Comparison of ENCODE assay signal across 11 cellular contexts in the genomic region with DNA sequence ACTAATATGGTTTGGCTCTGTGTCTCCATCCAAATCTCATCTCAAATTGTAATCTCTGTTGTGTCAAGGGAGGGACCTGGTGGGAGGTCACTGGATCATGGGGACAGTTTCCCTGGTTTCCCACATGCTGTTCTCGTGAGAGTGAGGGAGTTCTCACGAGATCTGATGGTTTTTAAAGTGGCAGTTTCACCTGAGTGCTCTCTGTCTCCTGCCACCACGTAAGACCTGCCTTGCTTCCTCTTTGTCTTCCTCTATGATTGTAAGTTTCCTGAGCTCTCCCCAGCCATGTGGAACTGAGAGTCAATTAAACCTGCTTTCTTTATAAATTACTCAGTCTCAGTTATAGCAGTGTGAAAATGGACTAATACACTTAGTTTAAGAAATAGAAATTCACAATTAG.
DNase-seq lines count a peak whose midpoint lies in the region; ATAC-seq and TF ChIP-seq lines count a peak whose summit lies in the region.
"Had no signal": no experiment of that assay in that cellular context is flagged by ENCODE, and none has a peak within 500 bp of the region (broad histone marks: within the 10 kb centered on the region; RNA-seq: fewer than 3 reads in every experiment).

No MANE protein-coding gene starts in this region.

- H3K36me3 Mint-ChIP-seq in natural killer cell, result no peaks in the 10 kb centered on the region

- no peaks in the 10 kb centered on the region for H3K9me2 ChIP-seq in DOHH2 (replicated peaks; ENCODE audit: control insufficient read depth, low read length)

- peaks cover 11% of the 10 kb centered on the region for H3K4me1 ChIP-seq in DOHH2 (ENCODE audit: control insufficient read depth, low read length)
- H3K4me1 ChIP-seq: BE2C had no signal

- no peaks in the 10 kb centered on the region for H3K36me3 ChIP-seq in DOHH2 (ENCODE audit: control insufficient read depth, low read length)
- H3K36me3 ChIP-seq: BE2C had no signal

- intact Hi-C loops in natural killer cell (cut with micrococcal nuclease), result no loop called here

- no peak overlapping the region for H3K4me3 Mint-ChIP-seq in natural killer cell

- H3K27me3 Mint-ChIP-seq in natural killer cell (ENCODE audit: low read depth in 2 of 2), result peaks cover 2 to 17% of the 10 kb centered on the region in 2 donors

- no peaks in the 10 kb centered on the region for H3F3A ChIP-seq in DOHH2 (ENCODE audit: control insufficient read depth, insufficient read depth)

- no peak overlapping the region for H3K27ac Mint-ChIP-seq in natural killer cell

- H4K20me1 ChIP-seq in DOHH2 (ENCODE audit: control insufficient read depth, insufficient read depth, low read depth, low read length), result no peaks in the 10 kb centered on the region

- H3K9me3 Mint-ChIP-seq in natural killer cell, result no peaks in the 10 kb centered on the region

- DNase-seq in NCI-H2107 (lab: John Stamatoyannopoulos, UW) (peak; percentile 15), T-helper 1 cell (no peak), natural killer cell (no peak), GM03348 (ENCODE audit: low spot score) (no peak), GDM1 (lab: John Stamatoyannopoulos, UW) (no peak)
- DNase-seq: activated CD4-positive, alpha-beta T cell treated with anti-CD3 and anti-CD28 coated beads for 4 hours; BE2C; Kasumi-1 had no signal

- no peaks in the 10 kb centered on the region for H3K27me3 ChIP-seq in DOHH2 (ENCODE audit: control insufficient read depth, low read length)
- H3K27me3 ChIP-seq: BE2C had no signal

- peak overlapping the region; percentile 54 for H3K4me2 ChIP-seq in DOHH2 (ENCODE audit: low read length)

- H3K4me3 ChIP-seq in DOHH2 (ENCODE audit: low read length), result peak overlapping the region; percentile 27

- peak; percentile 97 for ATAC-seq in GM19395 (IDR thresholded peaks at IDR 0.05; ENCODE audit: unreplicated experiment)
- peak; percentile 92 for ATAC-seq in HG02938 (IDR thresholded peaks at IDR 0.05; ENCODE audit: unreplicated experiment)
- no peak for ATAC-seq in natural killer cell

- no peak for TF ChIP-seq CTCF in DOHH2 (IDR thresholded peaks at IDR 0.05; ENCODE audit: low read depth, low read length, poor library complexity, severe bottlenecking)
- TF ChIP-seq CTCF in natural killer cell (IDR thresholded peaks at IDR 0.05), result no peak

- no peak overlapping the region for H3K27ac ChIP-seq in DOHH2 (ENCODE audit: low read depth, low read length)

- H3K79me2 ChIP-seq in DOHH2 (ENCODE audit: control insufficient read depth, low read length), result no peaks in the 10 kb centered on the region

- no peaks in the 10 kb centered on the region for H3K4me1 Mint-ChIP-seq in natural killer cell

- H3K9me3 ChIP-seq in DOHH2 (ENCODE audit: control insufficient read depth, insufficient read depth, low read length), result peaks cover 3% of the 10 kb centered on the region; the same call in 1 of the 2 replicates
- H3K9me3 ChIP-seq: BE2C had no signal

Comparison
In these comparisons a context has a peak if more than half of its experiments do, and no peak if none do; other contexts are left out.
1. ATAC-seq: peak in GM19395 (single experiment) and HG02938 (single experiment); none in natural killer cell (0 of 3).